In the genomic region with DNA sequence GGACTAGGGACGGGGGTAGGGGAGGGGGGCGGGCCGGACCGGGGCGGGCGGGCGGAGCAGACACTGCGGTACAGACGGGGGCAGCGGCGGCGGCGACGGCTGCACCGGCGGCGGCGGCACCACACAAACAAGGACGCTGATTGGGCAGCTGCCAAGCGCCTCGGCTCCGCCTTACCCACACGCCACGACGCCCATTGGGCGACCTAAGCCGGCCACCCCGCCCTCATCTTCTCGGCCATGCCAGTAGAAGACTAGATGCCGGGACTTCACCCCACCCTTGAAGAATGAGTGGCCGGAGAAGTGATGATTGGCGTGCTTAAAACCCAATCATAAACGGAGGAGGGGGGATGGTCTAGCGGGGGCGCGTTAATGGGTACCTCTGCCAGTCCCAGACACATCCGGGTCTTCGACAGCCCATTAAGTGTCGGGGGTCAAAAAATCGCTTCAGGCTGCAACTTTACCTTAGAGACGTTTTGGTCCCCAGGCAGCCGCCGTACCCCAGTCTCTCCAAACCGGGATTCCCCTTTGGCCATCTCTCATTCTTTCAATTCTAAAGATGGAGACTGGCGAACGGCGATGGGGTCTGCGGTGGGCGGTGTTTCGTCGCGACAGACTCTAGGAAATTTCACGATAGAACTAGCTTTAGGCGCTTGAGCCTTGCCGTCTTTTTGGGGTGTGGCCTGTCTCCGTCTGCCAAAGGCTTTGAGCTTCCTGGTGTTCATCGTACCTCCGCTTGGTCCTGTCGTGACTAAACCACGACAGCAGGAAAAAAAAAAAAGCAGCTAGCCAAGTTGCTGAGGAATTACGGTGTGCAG, we compare ENCODE assay signal across 8 cellular contexts. TPM values are rescaled to one million over a fixed set of nuclear protein-coding genes. Genes with fewer than 3 reads are reported as not detected.
DNase-seq lines count a peak whose midpoint lies in the region; ATAC-seq, FAIRE-seq and TF ChIP-seq lines count a peak whose summit lies in the region.

Gene GATAD2B (minus strand): TSS at position 135 of the 815 bp plus-strand sequence. CDS start 94,625 bp downstream, outside the sequence.

- peak; percentile 58 to 68 for TF ChIP-seq POLR2A in gastrocnemius medialis (IDR thresholded peaks at IDR 0.05)

- H3K27ac ChIP-seq in 22Rv1 (peak within 1 kb of the TSS; percentile 90), iPS DF 6.9 (ENCODE audit: low read length) (no peak within 1 kb of the TSS), gastrocnemius medialis (peak within 1 kb of the TSS; percentile 98 to 99 (median 98))

- DNase-seq in NCI-H2107 treated with DMSO at 0.1 percent for 48 hours (lab: John Stamatoyannopoulos, UW; ENCODE audit: unreplicated experiment) (peak; percentile 100), iPS DF 6.9 (ENCODE audit: low read depth, low spot score) (peak; percentile 99), gastrocnemius medialis (peak; percentile 100)

- H3K4me1 Mint-ChIP-seq in brain: peaks cover 44% of the 10 kb centered on the region

- H3K4me3 ChIP-seq in iPS DF 6.9 (ENCODE audit: low read length) (peak within 1 kb of the TSS; percentile 78), gastrocnemius medialis (peak within 1 kb of the TSS; percentile 56 to 93 (median 92))

- no CpG with 5 or more reads among the region's 61 CpGs for WGBS in iPS DF 6.9 (ENCODE audit: insufficient coverage, insufficient read length)

- peak; percentile 29 for TF ChIP-seq CTCF in 22Rv1 (IDR thresholded peaks at IDR 0.05)
- no peak for TF ChIP-seq CTCF in brain (conservative IDR thresholded peaks at IDR 0.05)
- TF ChIP-seq CTCF in gastrocnemius medialis (IDR thresholded peaks at IDR 0.05 in 4 of 5, conservative IDR thresholded peaks at IDR 0.05 in 1 of 5): no peak

- in situ Hi-C loops in gastrocnemius medialis (cut with MboI; ENCODE audit: low sequenced_read_pairs in 4 of 4): loop anchor here (10.0 to 25.0 kb wide), 2 partner anchors 62 to 111 kb away; partner anchors contain the start of gene RAB13 (in 1 of the 4)

- H3K27me3 Mint-ChIP-seq in brain: peaks cover 15% of the 10 kb centered on the region

- peak within 1 kb of the TSS; percentile 97 to 100 (median 98) for H3K27ac Mint-ChIP-seq in brain

- H3K36me3 ChIP-seq in iPS DF 6.9 (ENCODE audit: control insufficient read depth, insufficient read depth, low read length): 0 out of 2 replicates have a peak, but pooled peaks cover 4% of the 10 kb centered on the region
- H3K36me3 ChIP-seq in gastrocnemius medialis: no peaks in the 10 kb centered on the region

- peak; percentile 98 for FAIRE-seq in TTC549 (lab: Jason Lieb, UNC)

- peak; percentile 95 for ATAC-seq in GM18520 (IDR thresholded peaks at IDR 0.05; ENCODE audit: unreplicated experiment)
- ATAC-seq in HG03064 (IDR thresholded peaks at IDR 0.05; ENCODE audit: low read depth, unreplicated experiment): peak; percentile 84
- peak; percentile 96 to 98 for ATAC-seq in gastrocnemius medialis

- no peaks in the 10 kb centered on the region for H3K9me3 ChIP-seq in iPS DF 6.9 (ENCODE audit: control insufficient read depth, insufficient read depth, low read length)
- no peaks in the 10 kb centered on the region for H3K9me3 ChIP-seq in gastrocnemius medialis

- intact Hi-C loops in gastrocnemius medialis (cut with DNase I; ENCODE audit: low total_unique reads): loop anchor here (1.0 to 5.0 kb wide), 5 partner anchors 23 to 126 kb away; partner anchors contain the start of genes CRTC2, DENND4B and RAB13

- H3K9me3 Mint-ChIP-seq in brain: peaks cover 0 to 7% (median 0%) of the 10 kb centered on the region in 5 experiments

- H3K4me1 ChIP-seq in iPS DF 6.9 (ENCODE audit: control insufficient read depth, insufficient read depth, low read length): peaks cover 2% of the 10 kb centered on the region; the same call in 1 of the 2 replicates
- peaks cover 44% of the 10 kb centered on the region in 2 donors for H3K4me1 ChIP-seq in gastrocnemius medialis

- peak within 1 kb of the TSS; percentile 90 to 98 (median 96) for H3K4me3 Mint-ChIP-seq in brain

- H3K27me3 ChIP-seq in iPS DF 6.9 (ENCODE audit: control insufficient read depth, insufficient read depth, low read length): no peaks in the 10 kb centered on the region
- H3K27me3 ChIP-seq in gastrocnemius medialis: no peaks in the 10 kb centered on the region

- no peaks in the 10 kb centered on the region for H3K36me3 Mint-ChIP-seq in brain

RNA-seq across cellular contexts. Expression of gene GATAD2B, which starts in this region (rescaled TPM):
- polyA plus RNA-seq in brain (ENCODE audit: insufficient read depth, low read depth, low replicate concordance): 29.4 TPM
- 10 to 100 TPM; 22.0 to 40.7 (median 28.1) TPM for total RNA-seq in gastrocnemius medialis
